In genomic region chr11:61445535-61445934, GRCh38 we compare ENCODE assay signal across 10 cellular contexts. TPM values are rescaled to one million over a fixed set of nuclear protein-coding genes. Genes with fewer than 3 reads are reported as not detected.
DNase-seq lines count a peak whose midpoint lies in the region; ATAC-seq, FAIRE-seq and TF ChIP-seq lines count a peak whose summit lies in the region.
"Had no signal": no experiment of that assay in that cellular context is flagged by ENCODE, and none has a peak within 500 bp of the region (broad histone marks: within the 10 kb centered on the region; RNA-seq: fewer than 3 reads in every experiment).

No MANE protein-coding gene starts in this region.

- POLR2A ChIA-PET in RWPE1 (lab: Yijun Ruan, JAX; ENCODE audit: low non-redundant PET) = no interaction called here

- peak overlapping the region; percentile 78 for H3K27ac Mint-ChIP-seq in activated T-cell treated with anti-CD3 and anti-CD28 coated beads, Interleukin-2, amount 50 U/mL, for 24 hours

- no peak for FAIRE-seq in frontal cortex (lab: Jason Lieb, UNC)

- H3K23ac ChIP-seq in mesenchymal stem cell (ENCODE audit: low read length in 2 of 2) = no peak overlapping the region

- H3K18ac ChIP-seq in mesenchymal stem cell (ENCODE audit: low read depth in 1 of 2, low read length in 2 of 2) = no peak overlapping the region

- no peak overlapping the region for H3K4me2 ChIP-seq in mesenchymal stem cell (ENCODE audit: low read length, poor library complexity, severe bottlenecking)

- no peak overlapping the region for H2BK15ac ChIP-seq in mesenchymal stem cell (ENCODE audit: low read depth, poor library complexity, severe bottlenecking)

- TF ChIP-seq POLR2A in vagina (IDR thresholded peaks at IDR 0.05) = no peak

- ATAC-seq in activated T-cell treated with anti-CD3 and anti-CD28 coated beads, Interleukin-2, amount 50 U/mL, for 4 hours = no peak
- ATAC-seq in HG03280 (IDR thresholded peaks at IDR 0.05; ENCODE audit: unreplicated experiment) (no peak), HG02981 (IDR thresholded peaks at IDR 0.05; ENCODE audit: unreplicated experiment) (no peak)

- H3K4me3 ChIP-seq in mesenchymal stem cell (ENCODE audit: insufficient read depth in 1 of 2, low read depth in 1 of 2, low read length in 2 of 2) = no peak overlapping the region
- H3K4me3 ChIP-seq in vagina = no peak overlapping the region
- H3K4me3 ChIP-seq: body of pancreas, uterus had no signal

- DNase-seq in activated T-cell treated with anti-CD3 and anti-CD28 coated beads, Interleukin-2, amount 50 U/mL, for 24 hours = no peak
- DNase-seq in activated T-cell treated with anti-CD3 and anti-CD28 coated beads, Interleukin-2, amount 50 U/mL, for 4 hours = no peak
- no peak for DNase-seq in RWPE1 (ENCODE audit: low spot score)
- no peak for DNase-seq in mesenchymal stem cell
- no peak for DNase-seq in vagina (ENCODE audit: extremely low spot score in 2 of 2)
- DNase-seq in frontal cortex (ENCODE audit: low spot score in 2 of 2) = no peak

- no peaks in the 10 kb centered on the region for H3K9me3 Mint-ChIP-seq in activated T-cell treated with anti-CD3 and anti-CD28 coated beads, Interleukin-2, amount 50 U/mL, for 24 hours
- H3K9me3 Mint-ChIP-seq in activated T-cell treated with anti-CD3 and anti-CD28 coated beads, Interleukin-2, amount 50 U/mL, for 4 hours = no peaks in the 10 kb centered on the region

- H2BK5ac ChIP-seq in mesenchymal stem cell (ENCODE audit: low read depth, low read length, poor library complexity, severe bottlenecking) = no peak overlapping the region

- no peaks in the 10 kb centered on the region for H3K27me3 Mint-ChIP-seq in activated T-cell treated with anti-CD3 and anti-CD28 coated beads, Interleukin-2, amount 50 U/mL, for 24 hours
- H3K27me3 Mint-ChIP-seq in activated T-cell treated with anti-CD3 and anti-CD28 coated beads, Interleukin-2, amount 50 U/mL, for 4 hours (ENCODE audit: low read depth) = no peaks in the 10 kb centered on the region

- no peak overlapping the region for H3K14ac ChIP-seq in mesenchymal stem cell (ENCODE audit: low read length in 2 of 2)

- no peak overlapping the region for H2BK12ac ChIP-seq in mesenchymal stem cell (ENCODE audit: low read length in 2 of 2)

- H2AK5ac ChIP-seq in mesenchymal stem cell (ENCODE audit: low read length, severe bottlenecking) = peak overlapping the region; percentile 29

- TF ChIP-seq CTCF in RWPE1 (conservative IDR thresholded peaks at IDR 0.05; ENCODE audit: low read depth) = no peak
- TF ChIP-seq CTCF in vagina (IDR thresholded peaks at IDR 0.05) = no peak

- H3K4me1 Mint-ChIP-seq in activated T-cell treated with anti-CD3 and anti-CD28 coated beads, Interleukin-2, amount 50 U/mL, for 24 hours (ENCODE audit: low read depth) = peaks cover 49% of the 10 kb centered on the region
- H3K4me1 Mint-ChIP-seq in activated T-cell treated with anti-CD3 and anti-CD28 coated beads, Interleukin-2, amount 50 U/mL, for 4 hours (ENCODE audit: low read depth) = peaks cover 31% of the 10 kb centered on the region

- H3K9me3 ChIP-seq in mesenchymal stem cell (ENCODE audit: control insufficient read depth, low read length) (no peaks in the 10 kb centered on the region), vagina (no peaks in the 10 kb centered on the region)
- H3K9me3 ChIP-seq: body of pancreas, uterus had no signal

- peak overlapping the region; percentile 44 for H3K9ac ChIP-seq in mesenchymal stem cell (ENCODE audit: low read length)

- H3K36me3 Mint-ChIP-seq in activated T-cell treated with anti-CD3 and anti-CD28 coated beads, Interleukin-2, amount 50 U/mL, for 24 hours (ENCODE audit: low read depth) = peaks cover 97% of the 10 kb centered on the region
- peaks cover 45% of the 10 kb centered on the region for H3K36me3 Mint-ChIP-seq in activated T-cell treated with anti-CD3 and anti-CD28 coated beads, Interleukin-2, amount 50 U/mL, for 4 hours (ENCODE audit: insufficient read depth)

- H4K8ac ChIP-seq in mesenchymal stem cell (ENCODE audit: low read length) = no peak overlapping the region

- H3K4me3 Mint-ChIP-seq in activated T-cell treated with anti-CD3 and anti-CD28 coated beads, Interleukin-2, amount 50 U/mL, for 24 hours = no peak overlapping the region
- no peak overlapping the region for H3K4me3 Mint-ChIP-seq in activated T-cell treated with anti-CD3 and anti-CD28 coated beads, Interleukin-2, amount 50 U/mL, for 4 hours

- no peak overlapping the region for H2BK120ac ChIP-seq in mesenchymal stem cell (ENCODE audit: low read depth, low read length)

- intact Hi-C loops in vagina (cut with DNase I) = loop anchor here (10.0 kb wide), 1 partner anchor 69 kb away; no protein-coding TSS in a partner anchor

- H3K27ac ChIP-seq in RWPE1 (peak overlapping the region; percentile 57), mesenchymal stem cell (ENCODE audit: low read length, poor library complexity, severe bottlenecking) (peak overlapping the region; percentile 64), vagina (peak overlapping the region; percentile 47)

- peaks cover 48% of the 10 kb centered on the region for H3K79me1 ChIP-seq in mesenchymal stem cell (replicated peaks; ENCODE audit: low read length, poor library complexity, severe bottlenecking)

- no peak overlapping the region for H2AFZ ChIP-seq in mesenchymal stem cell (ENCODE audit: low read depth, low read length)

- peaks cover 58 to 79% of the 10 kb centered on the region in 2 experiments for H3K36me3 ChIP-seq in mesenchymal stem cell (ENCODE audit: control insufficient read depth in 1 of 2, insufficient read depth in 2 of 2, low read depth in 1 of 2, low read length in 2 of 2)
- peaks cover 0 to 31% of the 10 kb centered on the region in 2 donors for H3K36me3 ChIP-seq in vagina
- H3K36me3 ChIP-seq: uterus had no signal

- H3K27me3 ChIP-seq in mesenchymal stem cell (ENCODE audit: control insufficient read depth in 1 of 2, insufficient read depth in 1 of 2, low read length in 2 of 2) = no peaks in the 10 kb centered on the region
- no peaks in the 10 kb centered on the region for H3K27me3 ChIP-seq in vagina
- H3K27me3 ChIP-seq: body of pancreas, uterus had no signal

- H4K91ac ChIP-seq in mesenchymal stem cell (ENCODE audit: low read length) = no peak overlapping the region

- 95% methylated on average over 4 of the region's 4 CpGs for WGBS in mesenchymal stem cell

- H3K4me1 ChIP-seq in mesenchymal stem cell (ENCODE audit: control insufficient read depth, insufficient read depth, low read depth, low read length) (peaks cover 12% of the 10 kb centered on the region), vagina (peaks cover 9% of the 10 kb centered on the region)
- H3K4me1 ChIP-seq: uterus had no signal

- CTCF ChIA-PET in RWPE1 (lab: Yijun Ruan, JAX) = interaction anchor here (0.6 to 3.6 kb wide), 22 partner anchors 8 to 335 kb away, joined by 3 to 29 read pairs (median 4); partner anchors contain the start of genes LRRC10B and SYT7

- no peak overlapping the region for H3K4ac ChIP-seq in mesenchymal stem cell (ENCODE audit: low read depth in 1 of 2, low read length in 2 of 2)

RNA-seq across cellular contexts. Expression of gene SDHAF2, which starts 15.6 kb away (rescaled TPM):
- total RNA-seq in activated T-cell treated with anti-CD3 and anti-CD28 coated beads, Interleukin-2, amount 50 U/mL, for 4 hours = 10 to 100 TPM; 48.4 to 55.8 (median 49.3) TPM
- 25.6 TPM for polyA plus RNA-seq in mesenchymal stem cell (2013, experiment 1 of 2)
- 27.2 TPM for polyA plus RNA-seq in mesenchymal stem cell (2013, experiment 2 of 2)
- total RNA-seq in vagina (24.3 TPM), frontal cortex (68.5 TPM)

RNA-seq across cellular contexts. Expression of gene CPSF7, which starts 15.8 kb away (rescaled TPM):
- total RNA-seq in activated T-cell treated with anti-CD3 and anti-CD28 coated beads, Interleukin-2, amount 50 U/mL, for 4 hours = 100 to 1,000 TPM; 131 to 142 (median 138) TPM
- polyA plus RNA-seq in mesenchymal stem cell (2013, experiment 1 of 2) = 69.8 TPM
- 62.6 TPM for polyA plus RNA-seq in mesenchymal stem cell (2013, experiment 2 of 2)
- 50.8 TPM for total RNA-seq in vagina
- total RNA-seq in frontal cortex = 15.5 TPM

RNA-seq across cellular contexts. Expression of gene TMEM216, which starts 53.1 kb away (rescaled TPM):
- total RNA-seq in activated T-cell treated with anti-CD3 and anti-CD28 coated beads, Interleukin-2, amount 50 U/mL, for 4 hours = 10 to 100 TPM; 12.0 to 15.3 (median 14.0) TPM
- polyA plus RNA-seq in mesenchymal stem cell (2013, experiment 1 of 2) = 13.1 TPM
- polyA plus RNA-seq in mesenchymal stem cell (2013, experiment 2 of 2) = 13.1 TPM
- 16.0 TPM for total RNA-seq in vagina
- 10.2 TPM for total RNA-seq in frontal cortex
